12 cellular contexts compared by ENCODE assay signal in the genomic region with DNA sequence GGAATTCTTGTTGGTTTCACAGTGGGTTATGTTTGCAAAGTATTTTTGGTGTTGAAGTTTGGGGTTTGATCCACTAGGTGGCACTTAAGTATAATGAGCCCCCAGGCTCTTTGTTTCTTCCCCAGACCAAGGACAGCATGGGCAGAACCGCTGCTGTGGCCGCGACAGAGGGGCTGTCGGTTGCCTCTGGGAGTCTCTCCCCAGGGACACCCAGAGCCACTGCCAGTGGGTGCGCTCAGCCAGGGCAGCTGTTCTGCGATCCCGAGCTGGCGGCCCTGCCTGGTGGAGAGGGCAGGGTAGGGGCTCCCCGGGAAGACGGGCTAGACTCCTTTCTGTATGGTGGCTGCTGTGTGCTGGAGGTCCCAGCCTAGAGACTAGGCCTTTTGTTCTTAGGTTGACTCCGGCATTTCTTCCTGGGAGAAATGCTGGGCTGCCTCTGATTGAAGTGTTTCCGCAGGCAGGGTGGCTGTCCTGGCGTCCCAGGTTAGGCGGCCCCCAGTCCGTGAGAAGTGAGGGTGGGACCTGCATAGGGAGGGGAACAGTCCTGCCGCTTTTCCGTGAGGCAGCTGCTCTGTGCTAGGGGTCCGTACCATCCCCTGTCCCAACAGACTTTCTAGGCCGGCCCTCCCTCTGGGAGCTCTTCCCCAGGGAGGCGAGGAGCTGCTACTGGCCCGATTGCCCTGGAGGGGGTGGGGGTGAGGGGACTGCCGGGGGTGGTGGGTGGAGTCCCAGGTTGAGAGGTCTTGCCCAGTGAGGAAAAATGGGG.
DNase-seq lines count a peak whose midpoint lies in the region; ATAC-seq and TF ChIP-seq lines count a peak whose summit lies in the region.
"Had no signal": no experiment of that assay in that cellular context is flagged by ENCODE, and none has a peak within 500 bp of the region (broad histone marks: within the 10 kb centered on the region; RNA-seq: fewer than 3 reads in every experiment).

No MANE protein-coding gene starts in this region.

- no peak overlapping the region for H3K27ac ChIP-seq in upper lobe of right lung
- H3K27ac ChIP-seq in ascending aorta = no peak overlapping the region
- H3K27ac ChIP-seq: dorsolateral prefrontal cortex had no signal

- H3K4me3 ChIP-seq in upper lobe of right lung (no peak overlapping the region), ascending aorta (no peak overlapping the region)
- H3K4me3 ChIP-seq: dorsolateral prefrontal cortex had no signal

- H3K4me1 Mint-ChIP-seq in activated CD4-positive, alpha-beta T cell treated with anti-CD3 and anti-CD28 coated beads, Interleukin-2, amount 10 ng/mL, durations not matched to agents 24 days and 14 days = peaks cover 5% of the 10 kb centered on the region
- no peaks in the 10 kb centered on the region for H3K4me1 Mint-ChIP-seq in activated CD4-positive, alpha-beta T cell treated with anti-CD3 and anti-CD28 coated beads for 36 hours
- no peaks in the 10 kb centered on the region for H3K4me1 Mint-ChIP-seq in endothelial cell (ENCODE audit: unreplicated experiment)

- intact Hi-C loops in activated CD4-positive, alpha-beta T cell treated with anti-CD3 and anti-CD28 coated beads, Interleukin-2, amount 10 ng/mL, durations not matched to agents 24 days and 14 days (cut with micrococcal nuclease) = loop anchor here (5.0 to 10.0 kb wide), 2 partner anchors 477 to 610 kb away; no protein-coding TSS in a partner anchor
- intact Hi-C loops in activated CD4-positive, alpha-beta T cell treated with anti-CD3 and anti-CD28 coated beads for 36 hours (cut with DNase I, micrococcal nuclease) = loop anchor here in 1 of 2 experiments (2.0 to 10.0 kb wide), 2 partner anchors 480 to 610 kb away; no protein-coding TSS in a partner anchor
- intact Hi-C loops in upper lobe of right lung (cut with DNase I) = no loop called here
- intact Hi-C loops in ascending aorta (cut with DNase I) = no loop called here

- peak; percentile 58 for DNase-seq in activated CD4-positive, alpha-beta T cell treated with anti-CD3 and anti-CD28 coated beads, Interleukin-2, amount 10 ng/mL, durations not matched to agents 24 days and 14 days
- DNase-seq in activated CD4-positive, alpha-beta T cell treated with anti-CD3 and anti-CD28 coated beads for 36 hours = no peak
- DNase-seq in NAMALWA (ENCODE audit: low spot score) (peak; percentile 41), endothelial cell (ENCODE audit: low spot score) (peak; percentile 5), upper lobe of right lung (no peak), NCI-H2107 (lab: John Stamatoyannopoulos, UW) (no peak), ascending aorta (ENCODE audit: low spot score in 2 of 2) (no peak)
- DNase-seq: activated CD4-positive, alpha-beta memory T cell treated with anti-CD3 and anti-CD28 coated beads, Interleukin-2, amount 10 ng/mL, durations not matched to agents 7 days and 5 days; activated naive CD8-positive, alpha-beta T cell treated with anti-CD3 and anti-CD28 coated beads, Interleukin-2, amount 10 ng/mL, durations not matched to agents 7 days and 5 days; dorsolateral prefrontal cortex; NCI-H2171 treated with DMSO at 0.1 percent for 48 hours had no signal

- no peak for ATAC-seq in activated CD4-positive, alpha-beta T cell treated with anti-CD3 and anti-CD28 coated beads for 36 hours
- ATAC-seq in upper lobe of right lung = peak; percentile 29
- ATAC-seq in GM18868 (IDR thresholded peaks at IDR 0.05; ENCODE audit: unreplicated experiment) = no peak

- H3K27me3 ChIP-seq in upper lobe of right lung (no peaks in the 10 kb centered on the region), ascending aorta (no peaks in the 10 kb centered on the region)
- H3K27me3 ChIP-seq: dorsolateral prefrontal cortex had no signal

- no peak overlapping the region for H3K27ac Mint-ChIP-seq in activated CD4-positive, alpha-beta T cell treated with anti-CD3 and anti-CD28 coated beads, Interleukin-2, amount 10 ng/mL, durations not matched to agents 24 days and 14 days
- no peak overlapping the region for H3K27ac Mint-ChIP-seq in activated CD4-positive, alpha-beta T cell treated with anti-CD3 and anti-CD28 coated beads for 36 hours
- no peak overlapping the region for H3K27ac Mint-ChIP-seq in endothelial cell (ENCODE audit: unreplicated experiment)
- H3K27ac Mint-ChIP-seq: activated CD4-positive, alpha-beta memory T cell treated with anti-CD3 and anti-CD28 coated beads, Interleukin-2, amount 10 ng/mL, durations not matched to agents 7 days and 5 days; activated naive CD8-positive, alpha-beta T cell treated with anti-CD3 and anti-CD28 coated beads, Interleukin-2, amount 10 ng/mL, durations not matched to agents 7 days and 5 days had no signal

- TF ChIP-seq CTCF in endothelial cell (IDR thresholded peaks at IDR 0.05; ENCODE audit: unreplicated experiment) (peak; percentile 57), upper lobe of right lung (IDR thresholded peaks at IDR 0.05) (peak; percentile 20), ascending aorta (IDR thresholded peaks at IDR 0.05) (no peak)

- peaks cover 15% of the 10 kb centered on the region for H3K27me3 Mint-ChIP-seq in activated CD4-positive, alpha-beta T cell treated with anti-CD3 and anti-CD28 coated beads, Interleukin-2, amount 10 ng/mL, durations not matched to agents 24 days and 14 days
- peaks cover 3% of the 10 kb centered on the region for H3K27me3 Mint-ChIP-seq in activated CD4-positive, alpha-beta T cell treated with anti-CD3 and anti-CD28 coated beads for 36 hours
- H3K27me3 Mint-ChIP-seq in endothelial cell (ENCODE audit: unreplicated experiment) = no peaks in the 10 kb centered on the region

- POLR2A ChIA-PET in activated CD4-positive, alpha-beta T cell treated with anti-CD3 and anti-CD28 coated beads for 36 hours (lab: Charles Lee) = no interaction called here

- peaks cover 1% of the 10 kb centered on the region for H3K36me3 Mint-ChIP-seq in activated CD4-positive, alpha-beta T cell treated with anti-CD3 and anti-CD28 coated beads, Interleukin-2, amount 10 ng/mL, durations not matched to agents 24 days and 14 days (ENCODE audit: low read depth)
- H3K36me3 Mint-ChIP-seq in activated CD4-positive, alpha-beta T cell treated with anti-CD3 and anti-CD28 coated beads for 36 hours (ENCODE audit: low read depth) = peaks cover 2% of the 10 kb centered on the region
- peaks cover 20% of the 10 kb centered on the region for H3K36me3 Mint-ChIP-seq in endothelial cell (ENCODE audit: low read depth, unreplicated experiment)
- H3K36me3 Mint-ChIP-seq: activated naive CD8-positive, alpha-beta T cell treated with anti-CD3 and anti-CD28 coated beads, Interleukin-2, amount 10 ng/mL, durations not matched to agents 7 days and 5 days had no signal

- H3K4me1 ChIP-seq in upper lobe of right lung = no peaks in the 10 kb centered on the region
- H3K4me1 ChIP-seq in ascending aorta = no peaks in the 10 kb centered on the region

- CTCF ChIA-PET in activated CD4-positive, alpha-beta T cell treated with anti-CD3 and anti-CD28 coated beads for 36 hours (lab: Charles Lee) = interaction anchor here (0.6 to 1.0 kb wide), 2 partner anchors 609 to 1323 kb away, joined by 3 to 4 read pairs; no protein-coding TSS in a partner anchor

- H3K36me3 ChIP-seq in upper lobe of right lung (no peaks in the 10 kb centered on the region), ascending aorta (no peaks in the 10 kb centered on the region)

- peaks cover 7% of the 10 kb centered on the region for H3K9me3 Mint-ChIP-seq in activated CD4-positive, alpha-beta T cell treated with anti-CD3 and anti-CD28 coated beads, Interleukin-2, amount 10 ng/mL, durations not matched to agents 24 days and 14 days
- H3K9me3 Mint-ChIP-seq in activated CD4-positive, alpha-beta T cell treated with anti-CD3 and anti-CD28 coated beads for 36 hours (ENCODE audit: low read depth) = peaks cover 22% of the 10 kb centered on the region
- H3K9me3 Mint-ChIP-seq in endothelial cell (ENCODE audit: unreplicated experiment) = peaks cover 9% of the 10 kb centered on the region

- H3K4me3 Mint-ChIP-seq in activated CD4-positive, alpha-beta T cell treated with anti-CD3 and anti-CD28 coated beads, Interleukin-2, amount 10 ng/mL, durations not matched to agents 24 days and 14 days = no peak overlapping the region
- no peak overlapping the region for H3K4me3 Mint-ChIP-seq in activated CD4-positive, alpha-beta T cell treated with anti-CD3 and anti-CD28 coated beads for 36 hours
- no peak overlapping the region for H3K4me3 Mint-ChIP-seq in endothelial cell (ENCODE audit: unreplicated experiment)
- H3K4me3 Mint-ChIP-seq: activated CD4-positive, alpha-beta memory T cell treated with anti-CD3 and anti-CD28 coated beads, Interleukin-2, amount 10 ng/mL, durations not matched to agents 7 days and 5 days; activated naive CD8-positive, alpha-beta T cell treated with anti-CD3 and anti-CD28 coated beads, Interleukin-2, amount 10 ng/mL, durations not matched to agents 7 days and 5 days had no signal

- H3K9me3 ChIP-seq in upper lobe of right lung (no peaks in the 10 kb centered on the region), ascending aorta (peaks cover 3 to 27% of the 10 kb centered on the region in 2 donors)

Comparison
In these comparisons a context has a peak if more than half of its experiments do, and no peak if none do; other contexts are left out.
1. DNase-seq: peak in activated CD4-positive, alpha-beta T cell treated with anti-CD3 and anti-CD28 coated beads, Interleukin-2, amount 10 ng/mL, durations not matched to agents 24 days and 14 days (single experiment), NAMALWA (single experiment) and endothelial cell (single experiment); none in activated CD4-positive, alpha-beta T cell treated with anti-CD3 and anti-CD28 coated beads for 36 hours (single experiment), upper lobe of right lung (single experiment), NCI-H2107 (single experiment) and ascending aorta (0 of 2).
2. CTCF ChIP-seq: peak in endothelial cell (single experiment) and upper lobe of right lung (single experiment); none in ascending aorta (0 of 3).